17 cellular contexts compared by ENCODE assay signal in the genomic region with DNA sequence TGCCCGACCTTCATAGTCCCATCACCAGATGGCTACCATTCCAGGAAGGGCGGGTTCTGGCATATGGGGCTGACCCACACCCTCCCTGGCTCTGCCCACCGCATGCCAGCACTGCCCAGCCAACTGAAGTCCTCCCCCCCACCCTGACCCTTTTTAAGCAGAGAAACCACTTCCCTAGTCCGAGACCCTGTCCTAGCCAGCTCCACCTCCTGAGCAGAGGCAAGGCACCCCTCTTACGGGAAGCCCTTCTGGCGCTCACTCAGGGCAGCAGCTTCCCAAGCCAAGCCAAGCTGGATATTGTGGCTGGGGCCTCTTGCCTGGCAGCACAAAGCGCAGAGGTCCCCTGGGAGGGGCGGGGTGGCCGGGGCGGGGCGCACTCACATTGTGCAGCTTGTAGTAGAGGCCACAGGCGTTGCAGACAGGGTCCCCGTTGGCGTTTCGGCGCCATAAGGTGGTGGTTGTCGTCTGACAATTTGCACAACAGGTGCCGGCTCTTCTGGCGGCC. TPM values are rescaled to one million over a fixed set of nuclear protein-coding genes. Genes with fewer than 3 reads are reported as not detected.
DNase-seq lines count a peak whose midpoint lies in the region; ATAC-seq and TF ChIP-seq lines count a peak whose summit lies in the region.
"Had no signal": no experiment of that assay in that cellular context is flagged by ENCODE, and none has a peak within 500 bp of the region (broad histone marks: within the 10 kb centered on the region; RNA-seq: fewer than 3 reads in every experiment).

No MANE protein-coding gene starts in this region.

- peak overlapping the region; percentile 7; the same call in 1 of the 2 replicates for H3K4me3 ChIP-seq in iPS-20b (ENCODE audit: low read length)
- peak overlapping the region in 1 of 2 donors; percentile 1 for H3K4me3 ChIP-seq in vagina
- H3K4me3 ChIP-seq: A549, thoracic aorta had no signal

- ATAC-seq in HG03342 (IDR thresholded peaks at IDR 0.05; ENCODE audit: unreplicated experiment): no peak
- ATAC-seq: A549 had no signal

- no peak for TF ChIP-seq POLR2A in vagina (IDR thresholded peaks at IDR 0.05)

- H3K4me1 ChIP-seq in iPS-20b (ENCODE audit: insufficient read depth, low read length) (peaks cover 25% of the 10 kb centered on the region), vagina (peaks cover 42% of the 10 kb centered on the region)

- intact Hi-C loops in vagina (cut with DNase I): no loop called here

- H3K9me3 ChIP-seq in iPS-20b (ENCODE audit: insufficient read depth, low read depth, low read length) (no peaks in the 10 kb centered on the region), vagina (no peaks in the 10 kb centered on the region)
- H3K9me3 ChIP-seq: A549, thoracic aorta had no signal

- H3K36me3 ChIP-seq in iPS-20b (ENCODE audit: insufficient read depth, low read depth, low read length) (no peaks in the 10 kb centered on the region), vagina (peaks cover 0 to 9% of the 10 kb centered on the region in 2 donors)
- H3K36me3 ChIP-seq: thoracic aorta had no signal

- no peak overlapping the region for H3K9ac ChIP-seq in iPS-20b (ENCODE audit: low read depth, low read length)

- DNase-seq in NCI-H1436 (lab: John Stamatoyannopoulos, UW): peak; percentile 48
- no peak for DNase-seq in NCI-H1436 treated with DMSO at 0.1 percent for 48 hours (lab: John Stamatoyannopoulos, UW)
- DNase-seq in dermis blood vessel endothelial cell: peak; percentile 56
- DNase-seq in vagina (ENCODE audit: extremely low spot score in 2 of 2): no peak
- DNase-seq in caudate nucleus (lab: John Stamatoyannopoulos, UW): no peak
- DNase-seq in SHP77 treated with DMSO at 0.1 percent for 48 hours (lab: John Stamatoyannopoulos, UW): no peak
- DNase-seq: activated CD4-positive, alpha-beta T cell treated with anti-CD3 and anti-CD28 coated beads for 4 hours; activated T-cell treated with anti-CD3 and anti-CD28 coated beads, Interleukin-2, amount 50 U/mL, for 24 hours; amniotic stem cell; NCI-H2029; stimulated activated CD4-positive, alpha-beta T cell treated with anti-CD3 and anti-CD28 coated beads, Interleukin-12 subunit alpha, Interleukin-12 subunit beta, amount 100 ng/mL, for 4 hours had no signal

- H3K27me3 ChIP-seq in iPS-20b (ENCODE audit: insufficient read depth, low read length) (peaks cover 100% of the 10 kb centered on the region), vagina (no peaks in the 10 kb centered on the region)

- no peak overlapping the region for H3K27ac ChIP-seq in iPS-20b (ENCODE audit: low read length)
- peak overlapping the region; percentile 95 for H3K27ac ChIP-seq in vagina
- no peak overlapping the region for H3K27ac ChIP-seq in caudate nucleus (ENCODE audit: low read depth, low read length)
- H3K27ac ChIP-seq: A549, thoracic aorta had no signal

- no peak for TF ChIP-seq CTCF in vagina (IDR thresholded peaks at IDR 0.05)

RNA-seq across cellular contexts. Expression of a gene that starts 11.5 kb away (rescaled TPM):
- total RNA-seq in dermis blood vessel endothelial cell (12.9 and 25.0 TPM in 2 replicates), vagina (50.6 TPM)

RNA-seq across cellular contexts. Expression of a gene that starts 14.8 kb away (rescaled TPM):
- total RNA-seq in dermis blood vessel endothelial cell: not detected in 2 replicates
- total RNA-seq in vagina: not detected
- total RNA-seq: glomerular endothelial cell, liver, thoracic aorta had no signal

Comparison
In these comparisons a context has a peak if more than half of its experiments do, and no peak if none do; other contexts are left out.
1. DNase-seq: peak in NCI-H1436 (single experiment) and dermis blood vessel endothelial cell (single experiment); none in NCI-H1436 treated with DMSO at 0.1 percent for 48 hours (single experiment), vagina (0 of 2), caudate nucleus (0 of 61) and SHP77 treated with DMSO at 0.1 percent for 48 hours (single experiment).